Comparison of ENCODE assay signal across 8 cellular contexts in genomic region chr1:53278294-53278693, GRCh38. TPM values are rescaled to one million over a fixed set of nuclear protein-coding genes. Genes with fewer than 3 reads are reported as not detected.
DNase-seq lines count a peak whose midpoint lies in the region; ATAC-seq and TF ChIP-seq lines count a peak whose summit lies in the region.

No MANE protein-coding gene starts in this region.

- no peaks in the 10 kb centered on the region for H3K4me1 ChIP-seq in lung (ENCODE audit: control insufficient read depth in 2 of 2, insufficient read depth in 2 of 2, low read length in 2 of 2)

- TF ChIP-seq CTCF in GM06990 (IDR thresholded peaks at IDR 0.05; ENCODE audit: insufficient read depth, low read length, poor library complexity, severe bottlenecking): peak; percentile 77
- TF ChIP-seq CTCF in LNCAP (IDR thresholded peaks at IDR 0.05): peak; percentile 88
- TF ChIP-seq CTCF in lung (IDR thresholded peaks at IDR 0.05; ENCODE audit: control extremely low read depth, extremely low read depth): peak; percentile 70

- no peak overlapping the region for H3K4me3 ChIP-seq in GM06990 (replicated peaks; ENCODE audit: low read depth, low read length)
- no peak overlapping the region for H3K4me3 ChIP-seq in lung

- H3K36me3 ChIP-seq in GM06990 (ENCODE audit: control insufficient read depth, insufficient read depth, low read length) (peaks cover 30% of the 10 kb centered on the region), lung (ENCODE audit: control insufficient read depth in 2 of 2, insufficient read depth in 2 of 2, low read length in 2 of 2) (peaks cover 0 to 4% of the 10 kb centered on the region in 2 donors)

- H3K27me3 ChIP-seq in GM06990 (replicated peaks; ENCODE audit: control insufficient read depth, insufficient read depth, low read length) (no peaks in the 10 kb centered on the region), lung (ENCODE audit: control insufficient read depth, insufficient read depth) (no peaks in the 10 kb centered on the region)

- ATAC-seq in lung (ENCODE audit: insufficient read depth, low FRiP score) (no peak), HG03521 (IDR thresholded peaks at IDR 0.05; ENCODE audit: unreplicated experiment) (no peak), HG02642 (IDR thresholded peaks at IDR 0.05; ENCODE audit: poor library complexity, unreplicated experiment) (no peak)

- DNase-seq in GM06990 (ENCODE audit: extremely low read depth, insufficient read length) (no peak), cerebellar cortex (ENCODE audit: low spot score) (peak; percentile 59), lung (ENCODE audit: low spot score) (peak; percentile 61)
- DNase-seq in activated CD4-positive, alpha-beta T cell treated with anti-CD3 and anti-CD28 coated beads for 24 hours (ENCODE audit: low read depth in 2 of 2): peak; percentile 64 to 66
- DNase-seq in stimulated activated CD8-positive, alpha-beta memory T cell treated with anti-CD3 and anti-CD28 coated beads, Interleukin-2, amount 100 ng/mL, for 1 hour (ENCODE audit: low read depth in 2 of 2): peak; percentile 54 to 57

- no peak overlapping the region for H3K27ac ChIP-seq in lung (ENCODE audit: low read depth in 1 of 2, low read length in 1 of 2)

- no peaks in the 10 kb centered on the region for H3K9me3 ChIP-seq in lung (ENCODE audit: control insufficient read depth in 2 of 2, insufficient read depth in 1 of 2, low read length in 1 of 2)

- WGBS in lung, 2 donors: 19% methylated on average over 8 of the region's 8 CpGs

RNA-seq across cellular contexts. Expression of gene MAGOH, which starts 40.0 kb away (rescaled TPM):
- 10 to 100 TPM; 33.0 to 34.1 TPM for total RNA-seq in lung
- polyA plus RNA-seq in lung: 100 to 1,000 TPM in 1 of 2 donors, 10 to 100 TPM in 1; 83.0 to 141 TPM

RNA-seq across cellular contexts. Expression of gene LRP8, which starts 49.6 kb away (rescaled TPM):
- 10 to 100 TPM in 1 of 2 donors, 1 to 10 TPM in 1; 4.5 to 20.0 TPM for total RNA-seq in lung
- polyA plus RNA-seq in lung: 10 to 100 TPM in 1 of 2 donors, 1 to 10 TPM in 1; 2.6 to 14.7 TPM

RNA-seq across cellular contexts. Expression of gene CZIB, which starts 57.9 kb away (rescaled TPM):
- total RNA-seq in lung: 10 to 100 TPM; 39.1 to 52.3 TPM
- polyA plus RNA-seq in lung: 10 to 100 TPM; 53.6 to 86.5 TPM
